20 cellular contexts compared by ENCODE assay signal in genomic region chr12:22874151-22874550, GRCh38.
A peak's percentile ranks its signal among the peaks of the same experiment; 100 is the strongest.
DNase-seq lines count a peak whose midpoint lies in the region; ATAC-seq and TF ChIP-seq lines count a peak whose summit lies in the region.
"Had no signal": no experiment of that assay in that cellular context is flagged by ENCODE, and none has a peak within 500 bp of the region (broad histone marks: within the 10 kb centered on the region; RNA-seq: fewer than 3 reads in every experiment).

No MANE protein-coding gene starts in this region.

- ATAC-seq in GM21529 (IDR thresholded peaks at IDR 0.05; ENCODE audit: unreplicated experiment) (no peak), GM19455 (IDR thresholded peaks at IDR 0.05; ENCODE audit: unreplicated experiment) (no peak)
- ATAC-seq in stimulated activated effector memory CD8-positive, alpha-beta T cell treated with anti-CD3 and anti-CD28 coated beads, Interleukin-12 subunit alpha, Interleukin-12 subunit beta, amount 100 ng/mL, for 72 hours: no peak
- ATAC-seq: A549, HCT116 had no signal

- H3K9me3 ChIP-seq in GM23248 (ENCODE audit: low read depth) (no peaks in the 10 kb centered on the region), uterus (no peaks in the 10 kb centered on the region)
- H3K9me3 ChIP-seq: A549 had no signal

- no peaks in the 10 kb centered on the region for H4K20me1 ChIP-seq in GM23248 (ENCODE audit: insufficient read depth)

- DNase-seq in GM23248: peak; percentile 9
- DNase-seq in astrocyte of the hippocampus (ENCODE audit: low read depth, low spot score): peak; percentile 77
- peak; percentile 27 for DNase-seq in fibroblast of mammary gland (ENCODE audit: low read depth)
- no peak for DNase-seq in mesendoderm
- no peak for DNase-seq in uterus
- DNase-seq in stimulated activated effector memory CD8-positive, alpha-beta T cell treated with anti-CD3 and anti-CD28 coated beads, Interleukin-12 subunit alpha, Interleukin-12 subunit beta, amount 100 ng/mL, for 72 hours (ENCODE audit: low spot score in 2 of 2): no peak
- DNase-seq: AML-193; CD4-positive, alpha-beta T cell; DMS153; DMS79 treated with DMSO at 0.1 percent for 48 hours; GF-D8; GOT3; H7; HFFc6 had no signal

- H2BK15ac ChIP-seq in mesendoderm (replicated peaks; ENCODE audit: low read depth): no peak overlapping the region

- H3K4me3 ChIP-seq in GM23248 (no peak overlapping the region), fibroblast of mammary gland (ENCODE audit: control insufficient read depth, low read depth, low read length) (no peak overlapping the region), mesendoderm (ENCODE audit: low read length) (no peak overlapping the region), uterus (no peak overlapping the region)
- H3K4me3 ChIP-seq: A549 had no signal

- H3K9me2 ChIP-seq in GM23248 (ENCODE audit: insufficient read depth): no peaks in the 10 kb centered on the region

- no peak overlapping the region for H3K27ac Mint-ChIP-seq in stimulated activated effector memory CD8-positive, alpha-beta T cell treated with anti-CD3 and anti-CD28 coated beads, Interleukin-12 subunit alpha, Interleukin-12 subunit beta, amount 100 ng/mL, for 72 hours
- H3K27ac Mint-ChIP-seq: CD4-positive, alpha-beta T cell; HFFc6 had no signal

- H3K36me3 ChIP-seq in GM23248 (ENCODE audit: low read depth): no peaks in the 10 kb centered on the region
- H3K36me3 ChIP-seq in mesendoderm (ENCODE audit: control insufficient read depth, insufficient read depth, low read length): no peaks in the 10 kb centered on the region
- H3K36me3 ChIP-seq in uterus: no peaks in the 10 kb centered on the region

- no peak overlapping the region for H3K4ac ChIP-seq in mesendoderm (ENCODE audit: low read depth, low read length)

- intact Hi-C loops in uterus (cut with DNase I; ENCODE audit: low total_unique reads): no loop called here

- no peaks in the 10 kb centered on the region for H3K79me1 ChIP-seq in mesendoderm (ENCODE audit: low read length)

- H3K9me3 Mint-ChIP-seq in stimulated activated effector memory CD8-positive, alpha-beta T cell treated with anti-CD3 and anti-CD28 coated beads, Interleukin-12 subunit alpha, Interleukin-12 subunit beta, amount 100 ng/mL, for 72 hours: no peaks in the 10 kb centered on the region

- 74 to 77% methylated on average over 8 of the region's 8 CpGs for WGBS in GM23248 (ENCODE audit: low coverage in 1 of 2, low lambda C conversion rate in 2 of 2, missing lambda C conversion rate in 2 of 2), 2 experiments
- WGBS in mesendoderm (ENCODE audit: extremely low coverage, insufficient coverage, low lambda C conversion rate): no CpG with 5 or more reads among the region's 8 CpGs

- H3K9ac ChIP-seq in GM23248 (no peak overlapping the region), mesendoderm (ENCODE audit: low read length) (no peak overlapping the region)

- no peak overlapping the region for H3K27ac ChIP-seq in GM23248
- no peak overlapping the region for H3K27ac ChIP-seq in mesendoderm (ENCODE audit: low read depth, low read length)
- H3K27ac ChIP-seq in uterus: no peak overlapping the region
- H3K27ac ChIP-seq: 22Rv1, A549, C4-2B had no signal

- H3K23ac ChIP-seq in mesendoderm (ENCODE audit: low read length): no peak overlapping the region

- H2AK5ac ChIP-seq in mesendoderm (ENCODE audit: low read length): no peak overlapping the region

- no peaks in the 10 kb centered on the region for H3K4me1 Mint-ChIP-seq in stimulated activated effector memory CD8-positive, alpha-beta T cell treated with anti-CD3 and anti-CD28 coated beads, Interleukin-12 subunit alpha, Interleukin-12 subunit beta, amount 100 ng/mL, for 72 hours

- H2BK5ac ChIP-seq in mesendoderm (ENCODE audit: low read length): no peak overlapping the region

- no peak overlapping the region for H4K5ac ChIP-seq in mesendoderm (ENCODE audit: low read length)

- H3K56ac ChIP-seq in mesendoderm (ENCODE audit: low read length): no peak overlapping the region

- peak overlapping the region; percentile 39 for H3K18ac ChIP-seq in mesendoderm (ENCODE audit: low read length)

- TF ChIP-seq POLR2A in uterus (IDR thresholded peaks at IDR 0.05): no peak

- no peak overlapping the region for H4K8ac ChIP-seq in mesendoderm (ENCODE audit: low read depth, low read length)

- no peak overlapping the region for H2AFZ ChIP-seq in GM23248

- no peaks in the 10 kb centered on the region for H3F3A ChIP-seq in GM23248 (ENCODE audit: insufficient read depth)

- no peak overlapping the region for H3K4me3 Mint-ChIP-seq in stimulated activated effector memory CD8-positive, alpha-beta T cell treated with anti-CD3 and anti-CD28 coated beads, Interleukin-12 subunit alpha, Interleukin-12 subunit beta, amount 100 ng/mL, for 72 hours
- H3K4me3 Mint-ChIP-seq: CD4-positive, alpha-beta T cell; HFFc6 had no signal

- in situ Hi-C loops in GM23248 (cut with MboI): no loop called here

- H2BK120ac ChIP-seq in mesendoderm (ENCODE audit: low read depth, low read length): no peak overlapping the region

- H3K4me1 ChIP-seq in GM23248 (ENCODE audit: insufficient read depth) (no peaks in the 10 kb centered on the region), mesendoderm (ENCODE audit: control insufficient read depth, low read depth, low read length) (no peaks in the 10 kb centered on the region), uterus (no peaks in the 10 kb centered on the region)
- H3K4me1 ChIP-seq: A549 had no signal

- no peak overlapping the region for H3K4me2 ChIP-seq in GM23248 (ENCODE audit: unreplicated experiment)
- no peak overlapping the region for H3K4me2 ChIP-seq in mesendoderm (ENCODE audit: low read length)
- H3K4me2 ChIP-seq: A549 had no signal

- TF ChIP-seq CTCF in fibroblast of mammary gland (conservative IDR thresholded peaks at IDR 0.05; ENCODE audit: control insufficient read depth, insufficient read depth, low read depth, low read length): no peak
- TF ChIP-seq CTCF in uterus (IDR thresholded peaks at IDR 0.05): no peak

- H3K36me3 Mint-ChIP-seq in stimulated activated effector memory CD8-positive, alpha-beta T cell treated with anti-CD3 and anti-CD28 coated beads, Interleukin-12 subunit alpha, Interleukin-12 subunit beta, amount 100 ng/mL, for 72 hours: no peaks in the 10 kb centered on the region

- H3K79me2 ChIP-seq in GM23248 (ENCODE audit: insufficient read depth) (no peaks in the 10 kb centered on the region), mesendoderm (ENCODE audit: control insufficient read depth, insufficient read depth, low read length) (no peaks in the 10 kb centered on the region)

- no peaks in the 10 kb centered on the region for H3K27me3 ChIP-seq in GM23248 (replicated peaks; ENCODE audit: insufficient read depth)
- H3K27me3 ChIP-seq in mesendoderm (ENCODE audit: insufficient read depth, low read length, poor library complexity): no peaks in the 10 kb centered on the region
- H3K27me3 ChIP-seq in uterus: no peaks in the 10 kb centered on the region

Comparison
In these comparisons a context has a peak if more than half of its experiments do, and no peak if none do; other contexts are left out.
1. DNase-seq: peak in GM23248 (single experiment), astrocyte of the hippocampus (single experiment) and fibroblast of mammary gland (single experiment); none in mesendoderm (single experiment), uterus (0 of 2) and stimulated activated effector memory CD8-positive, alpha-beta T cell treated with anti-CD3 and anti-CD28 coated beads, Interleukin-12 subunit alpha, Interleukin-12 subunit beta, amount 100 ng/mL, for 72 hours (0 of 2).